ENCODE assay signal across 8 cellular contexts in the genomic region with DNA sequence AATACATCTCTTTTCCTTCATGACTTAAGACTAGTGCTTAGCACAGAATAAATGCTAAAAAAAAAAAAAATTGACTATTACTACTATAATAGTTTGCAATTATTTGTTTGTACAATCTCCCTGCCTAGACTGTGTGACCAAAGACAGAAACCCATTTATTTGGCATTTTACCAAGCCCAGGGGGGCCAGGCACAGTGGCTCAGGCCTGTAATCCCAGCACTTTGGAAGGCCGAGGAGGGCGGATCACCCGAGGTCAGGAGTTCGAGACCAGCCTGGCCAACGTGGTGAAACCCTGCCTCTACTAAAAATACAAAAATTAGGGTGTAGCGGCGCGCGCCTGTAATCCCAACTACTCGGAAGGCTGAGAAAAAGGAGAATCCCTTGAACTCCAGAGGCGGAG. TPM values are rescaled to one million over a fixed set of nuclear protein-coding genes. Genes with fewer than 3 reads are reported as not detected.
A peak's percentile ranks its signal among the peaks of the same experiment; 100 is the strongest.
DNase-seq lines count a peak whose midpoint lies in the region; ATAC-seq, FAIRE-seq and TF ChIP-seq lines count a peak whose summit lies in the region.

No MANE protein-coding gene starts in this region.

- no peak for TF ChIP-seq EP300 in HepG2 (IDR thresholded peaks at IDR 0.05; ENCODE audit: low read depth in 2 of 2, low read length in 2 of 2)
- TF ChIP-seq EP300 in HepG2 (CRISPR knock-in tag; IDR thresholded peaks at IDR 0.05; ENCODE audit: borderline replicate concordance): no peak

- no peaks in the 10 kb centered on the region for H3K36me3 Mint-ChIP-seq in activated naive CD4-positive, alpha-beta T cell treated with anti-CD3 and anti-CD28 coated beads, Interleukin-2, amount 50 U/mL, for 24 hours
- peaks cover 12% of the 10 kb centered on the region for H3K36me3 Mint-ChIP-seq in activated naive CD8-positive, alpha-beta T cell treated with anti-CD3 and anti-CD28 coated beads, Interleukin-2, amount 50 U/mL, for 24 hours (ENCODE audit: low read depth)

- peak overlapping the region; percentile 99 for H3K4me3 Mint-ChIP-seq in activated naive CD4-positive, alpha-beta T cell treated with anti-CD3 and anti-CD28 coated beads, Interleukin-2, amount 50 U/mL, for 24 hours
- H3K4me3 Mint-ChIP-seq in activated naive CD8-positive, alpha-beta T cell treated with anti-CD3 and anti-CD28 coated beads, Interleukin-2, amount 50 U/mL, for 24 hours: peak overlapping the region; percentile 95

- no peak overlapping the region for H2AFZ ChIP-seq in HepG2 (ENCODE audit: low read length)

- CTCF ChIA-PET in HepG2 (lab: Yijun Ruan, JAX; ENCODE audit: low intra/inter-chr PET ratio, low total read pairs): no interaction called here

- H3K9ac ChIP-seq in HepG2 (ENCODE audit: insufficient read depth, low read depth, low read length): peak overlapping the region; percentile 90

- in situ Hi-C loops in HepG2 (cut with HindIII; ENCODE audit: extremely low pct_ligation_motif_present, low pct_unique_long_range_greater_than_20kb): no loop called here

- no peak for FAIRE-seq in HepG2 (lab: Jason Lieb, UNC)

- H3K79me2 ChIP-seq in HepG2 (ENCODE audit: insufficient read depth, low read length): peaks cover 93% of the 10 kb centered on the region

- no TSS peak for BruUV-seq in HepG2 (replicated peaks; lab: Mats Ljungman, UMichigan)

- no peaks in the 10 kb centered on the region for H3K9me3 Mint-ChIP-seq in activated naive CD4-positive, alpha-beta T cell treated with anti-CD3 and anti-CD28 coated beads, Interleukin-2, amount 50 U/mL, for 24 hours
- H3K9me3 Mint-ChIP-seq in activated naive CD8-positive, alpha-beta T cell treated with anti-CD3 and anti-CD28 coated beads, Interleukin-2, amount 50 U/mL, for 24 hours: no peaks in the 10 kb centered on the region

- no peaks in the 10 kb centered on the region for H3K27me3 Mint-ChIP-seq in activated naive CD4-positive, alpha-beta T cell treated with anti-CD3 and anti-CD28 coated beads, Interleukin-2, amount 50 U/mL, for 24 hours
- no peaks in the 10 kb centered on the region for H3K27me3 Mint-ChIP-seq in activated naive CD8-positive, alpha-beta T cell treated with anti-CD3 and anti-CD28 coated beads, Interleukin-2, amount 50 U/mL, for 24 hours

- peaks cover 0 to 6% of the 10 kb centered on the region in 2 experiments; a peak in 1 of 5 replicates for H3K27me3 ChIP-seq in HepG2 (ENCODE audit: control insufficient read depth in 1 of 2, insufficient read depth in 2 of 2, low read length in 2 of 2)
- no peaks in the 10 kb centered on the region for H3K27me3 ChIP-seq in upper lobe of right lung

- H3K27ac Mint-ChIP-seq in activated naive CD4-positive, alpha-beta T cell treated with anti-CD3 and anti-CD28 coated beads, Interleukin-2, amount 50 U/mL, for 24 hours: no peak overlapping the region
- H3K27ac Mint-ChIP-seq in activated naive CD8-positive, alpha-beta T cell treated with anti-CD3 and anti-CD28 coated beads, Interleukin-2, amount 50 U/mL, for 24 hours: peak overlapping the region; percentile 68

- H3K4me1 ChIP-seq in HepG2 (ENCODE audit: insufficient read depth, low read length) (peaks cover 53% of the 10 kb centered on the region), upper lobe of right lung (peaks cover 45% of the 10 kb centered on the region)

- H3K9me3 ChIP-seq in HepG2 (ENCODE audit: low read length) (no peaks in the 10 kb centered on the region), upper lobe of right lung (no peaks in the 10 kb centered on the region)

- DNase-seq in activated naive CD4-positive, alpha-beta T cell treated with Interleukin-2 at 50 U/mL for 16 hours: no peak
- no peak for DNase-seq in activated naive CD8-positive, alpha-beta T cell treated with anti-CD3 and anti-CD28 coated beads, Interleukin-2, amount 50 U/mL, for 24 hours
- DNase-seq in HepG2 (ENCODE audit: low spot score): no peak
- no peak for DNase-seq in upper lobe of right lung
- DNase-seq in LoVo (ENCODE audit: low spot score): no peak
- no peak for DNase-seq in stimulated activated CD4-positive, alpha-beta T cell treated with anti-CD3 and anti-CD28 coated beads, Interleukin-15, amount 100 ng/mL, for 24 hours
- no peak for DNase-seq in activated CD4-positive, alpha-beta T cell treated with anti-CD3 and anti-CD28 coated beads for 4 hours

- POLR2A ChIA-PET in HepG2 (lab: Yijun Ruan, JAX): interaction anchor here (1.4 to 4.8 kb wide), 2 partner anchors 16 to 186 kb away, joined by 5 to 53 read pairs; a partner anchor contains a TSS

- H3K4me2 ChIP-seq in HepG2 (ENCODE audit: low read depth, low read length): peak overlapping the region; percentile 87

- no peak for TF ChIP-seq POLR2A in HepG2 (IDR thresholded peaks at IDR 0.05; ENCODE audit: insufficient read depth in 1 of 2, low read depth in 2 of 2, low read length in 2 of 2)

- TF ChIP-seq CTCF in HepG2 (CRISPR knock-in tag; IDR thresholded peaks at IDR 0.05) (no peak), upper lobe of right lung (IDR thresholded peaks at IDR 0.05) (no peak)

- H4K20me1 ChIP-seq in HepG2 (ENCODE audit: insufficient read depth, low read length): no peaks in the 10 kb centered on the region

- H3K4me1 Mint-ChIP-seq in activated naive CD4-positive, alpha-beta T cell treated with anti-CD3 and anti-CD28 coated beads, Interleukin-2, amount 50 U/mL, for 24 hours: peaks cover 35% of the 10 kb centered on the region
- H3K4me1 Mint-ChIP-seq in activated naive CD8-positive, alpha-beta T cell treated with anti-CD3 and anti-CD28 coated beads, Interleukin-2, amount 50 U/mL, for 24 hours: peaks cover 47% of the 10 kb centered on the region

- H3K36me3 ChIP-seq in HepG2 (replicated peaks in 1 of 2; ENCODE audit: control insufficient read depth in 1 of 2, insufficient read depth in 2 of 2, low read length in 2 of 2) (peaks cover 6 to 12% of the 10 kb centered on the region in 2 experiments; a peak in 4 of 5 replicates), upper lobe of right lung (peaks cover 14% of the 10 kb centered on the region)

- H3K4me3 ChIP-seq in HepG2 (replicated peaks in 1 of 3; ENCODE audit: insufficient read depth in 1 of 3, low read depth in 2 of 3, low read length in 3 of 3) (peak overlapping the region; percentile 72 to 98 (median 95)), upper lobe of right lung (peak overlapping the region; percentile 89)

- H3K27ac ChIP-seq in HepG2 (ENCODE audit: extremely low read length, insufficient read depth, low read length): peak overlapping the region; percentile 83
- H3K27ac ChIP-seq in upper lobe of right lung: peak overlapping the region; percentile 82

- 48% methylated on average over 11 of the region's 11 CpGs for WGBS in HepG2 (ENCODE audit: low lambda C conversion rate)

- TF ChIP-seq RAD21 in HepG2 (CRISPR knock-in tag; IDR thresholded peaks at IDR 0.05): no peak

- intact Hi-C loops in HepG2 (cut with micrococcal nuclease; ENCODE audit: unreplicated experiment): no loop called here
- intact Hi-C loops in upper lobe of right lung (cut with DNase I): no loop called here

- ATAC-seq in activated naive CD8-positive, alpha-beta T cell treated with anti-CD3 and anti-CD28 coated beads, Interleukin-2, amount 50 U/mL, for 24 hours: no peak
- no peak for ATAC-seq in HepG2
- no peak for ATAC-seq in upper lobe of right lung

RNA-seq across cellular contexts. Expression of a gene that starts 1.4 kb away (rescaled TPM):
- total RNA-seq in HepG2 (2016; rRNA removed; fragmentation: Illumina TruSeq; extraction: Trizol): 40.1 and 48.2 TPM in 2 replicates
- total RNA-seq in HepG2 (2016; cell fraction: cytosol; rRNA removed; fragmentation: Illumina TruSeq; extraction: Trizol; ENCODE audit: low read depth): 18.6 and 20.9 TPM in 2 replicates
- total RNA-seq in HepG2 (2016; cell fraction: insoluble cytoplasmic fraction; rRNA removed; fragmentation: Illumina TruSeq; extraction: Trizol): 39.7 and 47.9 TPM in 2 replicates
- total RNA-seq in HepG2 (2016; cell fraction: membrane; rRNA removed; fragmentation: Illumina TruSeq; extraction: Trizol): 16.2 and 19.4 TPM in 2 replicates
- 50.6 and 51.0 TPM in 2 replicates for total RNA-seq in HepG2 (2016; cell fraction: nucleus; rRNA removed; fragmentation: Illumina TruSeq; extraction: Trizol)
- 29.8 and 41.8 TPM in 2 replicates for polyA plus RNA-seq in HepG2 (2011; rRNA removed)
- 18.7 and 24.1 TPM in 2 replicates for polyA plus RNA-seq in HepG2 (2011; cell fraction: cytosol; rRNA removed)
- 39.0 and 45.7 TPM in 2 replicates for polyA plus RNA-seq in HepG2 (2011; cell fraction: nucleus; rRNA removed)
- polyA plus RNA-seq in HepG2 (2012): 17.3 and 25.5 TPM in 2 replicates
- polyA plus RNA-seq in HepG2 (2016; cell fraction: cytosol; fragmentation: Illumina TruSeq; extraction: Trizol; ENCODE audit: low read depth): 2.6 and 3.1 TPM in 2 replicates
- 30.8 and 33.3 TPM in 2 replicates for polyA plus RNA-seq in HepG2 (2016; cell fraction: insoluble cytoplasmic fraction; fragmentation: Illumina TruSeq; extraction: Trizol; ENCODE audit: low read depth)
- polyA plus RNA-seq in HepG2 (2016; cell fraction: membrane; fragmentation: Illumina TruSeq; extraction: Trizol; ENCODE audit: low read depth): 4.5 and 6.2 TPM in 2 replicates
- polyA plus RNA-seq in HepG2 (2016; cell fraction: nucleus; fragmentation: Illumina TruSeq; extraction: Trizol; ENCODE audit: insufficient read depth, low read depth): 31.5 and 34.2 TPM in 2 replicates
- 29.9 and 45.1 TPM in 2 replicates for polyA minus RNA-seq in HepG2 (2011; rRNA and poly(A)+ RNA removed; ENCODE audit: low replicate concordance)
- polyA minus RNA-seq in HepG2 (2011; cell fraction: cytosol; rRNA and poly(A)+ RNA removed): 24.9 and 29.2 TPM in 2 replicates
- polyA minus RNA-seq in HepG2 (2011; cell fraction: nucleus; rRNA and poly(A)+ RNA removed): 147 and 189 TPM in 2 replicates
- 29.0 TPM for total RNA-seq in upper lobe of right lung

RNA-seq across cellular contexts. Expression of a gene that starts 1.5 kb away (rescaled TPM):
- 66.7 and 88.4 TPM in 2 replicates for total RNA-seq in HepG2 (2016; rRNA removed; fragmentation: Illumina TruSeq; extraction: Trizol)
- 41.6 and 47.7 TPM in 2 replicates for total RNA-seq in HepG2 (2016; cell fraction: cytosol; rRNA removed; fragmentation: Illumina TruSeq; extraction: Trizol; ENCODE audit: low read depth)
- total RNA-seq in HepG2 (2016; cell fraction: insoluble cytoplasmic fraction; rRNA removed; fragmentation: Illumina TruSeq; extraction: Trizol): 65.1 and 91.1 TPM in 2 replicates
- 112 and 119 TPM in 2 replicates for total RNA-seq in HepG2 (2016; cell fraction: membrane; rRNA removed; fragmentation: Illumina TruSeq; extraction: Trizol)
- 68.6 and 77.0 TPM in 2 replicates for total RNA-seq in HepG2 (2016; cell fraction: nucleus; rRNA removed; fragmentation: Illumina TruSeq; extraction: Trizol)
- polyA plus RNA-seq in HepG2 (2011; rRNA removed): 58.1 and 87.3 TPM in 2 replicates
- polyA plus RNA-seq in HepG2 (2011; cell fraction: cytosol; rRNA removed): 57.8 and 60.2 TPM in 2 replicates
- polyA plus RNA-seq in HepG2 (2011; cell fraction: nucleus; rRNA removed): 28.1 and 29.3 TPM in 2 replicates
- polyA plus RNA-seq in HepG2 (2012): 66.0 and 89.9 TPM in 2 replicates
- 50.1 and 55.2 TPM in 2 replicates for polyA plus RNA-seq in HepG2 (2016; cell fraction: cytosol; fragmentation: Illumina TruSeq; extraction: Trizol; ENCODE audit: low read depth)
- 64.2 and 67.3 TPM in 2 replicates for polyA plus RNA-seq in HepG2 (2016; cell fraction: insoluble cytoplasmic fraction; fragmentation: Illumina TruSeq; extraction: Trizol; ENCODE audit: low read depth)
- 86.7 and 93.1 TPM in 2 replicates for polyA plus RNA-seq in HepG2 (2016; cell fraction: membrane; fragmentation: Illumina TruSeq; extraction: Trizol; ENCODE audit: low read depth)
- 97.5 and 99.1 TPM in 2 replicates for polyA plus RNA-seq in HepG2 (2016; cell fraction: nucleus; fragmentation: Illumina TruSeq; extraction: Trizol; ENCODE audit: insufficient read depth, low read depth)
- 8.7 and 20.3 TPM in 2 replicates for polyA minus RNA-seq in HepG2 (2011; rRNA and poly(A)+ RNA removed; ENCODE audit: low replicate concordance)
- 55.7 and 61.4 TPM in 2 replicates for polyA minus RNA-seq in HepG2 (2011; cell fraction: cytosol; rRNA and poly(A)+ RNA removed)
- 43.9 and 44.5 TPM in 2 replicates for polyA minus RNA-seq in HepG2 (2011; cell fraction: nucleus; rRNA and poly(A)+ RNA removed)
- 59.6 TPM for total RNA-seq in upper lobe of right lung

RNA-seq across cellular contexts. Expression of a gene that starts 17.8 kb away (rescaled TPM):
- 10.7 and 15.5 TPM in 2 replicates for total RNA-seq in HepG2 (2016; rRNA removed; fragmentation: Illumina TruSeq; extraction: Trizol)
- total RNA-seq in HepG2 (2016; cell fraction: cytosol; rRNA removed; fragmentation: Illumina TruSeq; extraction: Trizol; ENCODE audit: low read depth): 2.9 and 3.9 TPM in 2 replicates
- total RNA-seq in HepG2 (2016; cell fraction: insoluble cytoplasmic fraction; rRNA removed; fragmentation: Illumina TruSeq; extraction: Trizol): 11.3 and 16.1 TPM in 2 replicates
- total RNA-seq in HepG2 (2016; cell fraction: membrane; rRNA removed; fragmentation: Illumina TruSeq; extraction: Trizol): 5.9 and 6.0 TPM in 2 replicates
- total RNA-seq in HepG2 (2016; cell fraction: nucleus; rRNA removed; fragmentation: Illumina TruSeq; extraction: Trizol): 3.0 and 4.8 TPM in 2 replicates
- 1.1 and 1.7 TPM in 2 replicates for polyA plus RNA-seq in HepG2 (2011; rRNA removed)
- polyA plus RNA-seq in HepG2 (2011; cell fraction: cytosol; rRNA removed): 0.86 and 1.00 TPM in 2 replicates
- polyA plus RNA-seq in HepG2 (2011; cell fraction: nucleus; rRNA removed): 0.16 and 0.29 TPM in 2 replicates
- polyA plus RNA-seq in HepG2 (2012): 2.6 and 3.1 TPM in 2 replicates
- polyA plus RNA-seq in HepG2 (2016; cell fraction: cytosol; fragmentation: Illumina TruSeq; extraction: Trizol; ENCODE audit: low read depth): 2.3 and 2.8 TPM in 2 replicates
- 18.6 and 20.3 TPM in 2 replicates for polyA plus RNA-seq in HepG2 (2016; cell fraction: insoluble cytoplasmic fraction; fragmentation: Illumina TruSeq; extraction: Trizol; ENCODE audit: low read depth)
- 5.1 and 5.8 TPM in 2 replicates for polyA plus RNA-seq in HepG2 (2016; cell fraction: membrane; fragmentation: Illumina TruSeq; extraction: Trizol; ENCODE audit: low read depth)
- 8.8 and 10.1 TPM in 2 replicates for polyA plus RNA-seq in HepG2 (2016; cell fraction: nucleus; fragmentation: Illumina TruSeq; extraction: Trizol; ENCODE audit: insufficient read depth, low read depth)
- 0.32 and 7.6 TPM in 2 replicates for polyA minus RNA-seq in HepG2 (2011; rRNA and poly(A)+ RNA removed; ENCODE audit: low replicate concordance)
- 1.1 and 1.8 TPM in 2 replicates for polyA minus RNA-seq in HepG2 (2011; cell fraction: cytosol; rRNA and poly(A)+ RNA removed)
- 0.39 TPM in 1 of 2 replicates, not detected in the other for polyA minus RNA-seq in HepG2 (2011; cell fraction: nucleus; rRNA and poly(A)+ RNA removed)
- 3.6 TPM for total RNA-seq in upper lobe of right lung
